In genomic region chr5:42993516-42994284, GRCh38 we compare ENCODE assay signal across 8 cellular contexts. TPM values are rescaled to one million over a fixed set of nuclear protein-coding genes. Genes with fewer than 3 reads are reported as not detected.
DNase-seq lines count a peak whose midpoint lies in the region; ATAC-seq, FAIRE-seq and TF ChIP-seq lines count a peak whose summit lies in the region.

No MANE protein-coding gene starts in this region.

- no peaks in the 10 kb centered on the region for H3K4me1 ChIP-seq in prostate gland (replicated peaks)

- no peak for TF ChIP-seq POLR2A in prostate gland (IDR thresholded peaks at IDR 0.05)

- TF ChIP-seq CTCF in fibroblast of the aortic adventitia (IDR thresholded peaks at IDR 0.05; ENCODE audit: insufficient read depth, low read length) (peak; percentile 18), prostate gland (IDR thresholded peaks at IDR 0.05) (no peak)

- WGBS in prostate gland, result 30% methylated on average over 34 of the region's 34 CpGs

- FAIRE-seq in urothelium cell line (lab: Jason Lieb, UNC), result no peak

- ATAC-seq in GM18909 (IDR thresholded peaks at IDR 0.05; ENCODE audit: poor library complexity, unreplicated experiment), result peak; percentile 20

- H3K9me3 ChIP-seq in MG63 (no peaks in the 10 kb centered on the region), prostate gland (no peaks in the 10 kb centered on the region)

- H3K36me3 ChIP-seq in MG63 (no peaks in the 10 kb centered on the region), prostate gland (no peaks in the 10 kb centered on the region)

- H3K4me3 ChIP-seq in MG63 (peak overlapping the region; percentile 56), fibroblast of the aortic adventitia (ENCODE audit: low read depth, low read length) (peak overlapping the region; percentile 72), prostate gland (peak overlapping the region; percentile 20 to 26)

- H3K27ac ChIP-seq in prostate gland, result peak overlapping the region; percentile 17 to 90

- intact Hi-C loops in prostate gland (cut with DNase I), result loop anchor here (5.0 kb wide), 1 partner anchor 49 kb away; the partner anchor contains the start of gene ANXA2R

- peak; percentile 41 for DNase-seq in MG63
- DNase-seq in activated T-cell treated with anti-CD3 and anti-CD28 coated beads, Interleukin-2, amount 50 U/mL, for 48 hours, result peak; percentile 76 to 77
- DNase-seq in fibroblast of the aortic adventitia (ENCODE audit: low read depth), result peak; percentile 81
- no peak for DNase-seq in prostate gland (ENCODE audit: low spot score)
- no peak for DNase-seq in urothelium cell line (ENCODE audit: low spot score)
- DNase-seq in occipital lobe (lab: John Stamatoyannopoulos, UW), result no peak
- no peak for DNase-seq in HPDE6-E6E7 (ENCODE audit: extremely low spot score)

- H3K27me3 ChIP-seq in MG63 (no peaks in the 10 kb centered on the region), prostate gland (replicated peaks; ENCODE audit: insufficient read depth) (no peaks in the 10 kb centered on the region)

RNA-seq across cellular contexts. Expression of gene ANXA2R, which starts 46.4 kb away (rescaled TPM):
- total RNA-seq in MG63 (2014; rRNA removed; shearing (Covaris generic); ENCODE audit: low replicate concordance), result 0.12 and 4.3 TPM in 2 replicates
- total RNA-seq in fibroblast of the aortic adventitia (ENCODE audit: low replicate concordance) (3.0 and 3.4 TPM in 2 replicates), prostate gland (1 to 10 TPM; 4.5 to 5.3 TPM), occipital lobe (0.31 TPM)

Comparison
In these comparisons a context has a peak if more than half of its experiments do, and no peak if none do; other contexts are left out.
1. DNase-seq: peak in MG63 (single experiment), activated T-cell treated with anti-CD3 and anti-CD28 coated beads, Interleukin-2, amount 50 U/mL, for 48 hours (2 of 2) and fibroblast of the aortic adventitia (single experiment); none in prostate gland (single experiment), urothelium cell line (single experiment), occipital lobe (single experiment) and HPDE6-E6E7 (single experiment).
2. Peak in every context shown above with its lines, with median percentiles within 50 percentile points of each other: H3K4me3 ChIP-seq.